Comparison of ENCODE assay signal across 20 cellular contexts in genomic region chr11:32772731-32773130, GRCh38. TPM values are rescaled to one million over a fixed set of nuclear protein-coding genes. Genes with fewer than 3 reads are reported as not detected.
DNase-seq lines count a peak whose midpoint lies in the region; ATAC-seq, FAIRE-seq and TF ChIP-seq lines count a peak whose summit lies in the region.
"Had no signal": no experiment of that assay in that cellular context is flagged by ENCODE, and none has a peak within 500 bp of the region (broad histone marks: within the 10 kb centered on the region; RNA-seq: fewer than 3 reads in every experiment).

No MANE protein-coding gene starts in this region.

- no peak overlapping the region for H3K4me3 Mint-ChIP-seq in stimulated activated naive B cell treated with anti-CD40 and anti-IgM and Interleukin-4, amounts not matched to agents 10 μg/mL and 1 μg/mL and 100 μg/mL, for 72 hours
- H3K4me3 Mint-ChIP-seq in T-cell = no peak overlapping the region
- H3K4me3 Mint-ChIP-seq: CD4-positive, alpha-beta T cell; GM23338 had no signal

- H3K14ac ChIP-seq in IMR-90 (replicated peaks; ENCODE audit: low read depth, low read length) = no peak overlapping the region

- H4K8ac ChIP-seq in IMR-90 (ENCODE audit: low read depth in 2 of 2, low read length in 2 of 2) = no peak overlapping the region

- BruUV-seq in IMR-90 (replicated peaks; lab: Mats Ljungman, UMichigan) (no TSS peak), GM12878 (replicated peaks; lab: Mats Ljungman, UMichigan) (no TSS peak)

- SMC1A ChIA-PET in GM12878 (lab: Charles Lee; ENCODE audit: uncharacterized antibody, unreplicated experiment) = no interaction called here

- no peak overlapping the region for H2AK9ac ChIP-seq in IMR-90 (replicated peaks; ENCODE audit: low read depth, low read length, poor library complexity)

- no peak overlapping the region for H2BK5ac ChIP-seq in IMR-90 (ENCODE audit: low read depth, low read length, poor library complexity, severe bottlenecking)

- no peak overlapping the region for H2BK15ac ChIP-seq in IMR-90 (ENCODE audit: low read depth, low read length)

- no peak overlapping the region for H3K27ac Mint-ChIP-seq in stimulated activated naive B cell treated with anti-CD40 and anti-IgM and Interleukin-4, amounts not matched to agents 10 μg/mL and 1 μg/mL and 100 μg/mL, for 72 hours
- no peak overlapping the region for H3K27ac Mint-ChIP-seq in T-cell
- H3K27ac Mint-ChIP-seq: CD4-positive, alpha-beta T cell; GM23338 had no signal

- POLR2A ChIA-PET in IMR-90 (lab: Charles Lee; ENCODE audit: unreplicated experiment) = no interaction called here
- POLR2A ChIA-PET in GM12878 (lab: Charles Lee) = no interaction called here
- POLR2A ChIA-PET in T-cell (lab: Charles Lee) = no interaction called here

- TF ChIP-seq EP300 in GM12878 (IDR thresholded peaks at IDR 0.05; ENCODE audit: borderline replicate concordance in 1 of 2, control insufficient read depth in 1 of 2, low read depth in 2 of 2, low read length in 2 of 2) = no peak

- CTCF ChIA-PET in IMR-90 (lab: Yijun Ruan, JAX) = no interaction called here
- CTCF ChIA-PET in GM12878 (lab: Yijun Ruan, JAX) = interaction anchor here (0.6 to 1.7 kb wide), 3 partner anchors 21 to 208 kb away, joined by 3 to 7 read pairs (median 6); no protein-coding TSS in a partner anchor
- CTCF ChIA-PET in T-cell (lab: Charles Lee) = no interaction called here

- no peak overlapping the region for H2BK120ac ChIP-seq in IMR-90 (ENCODE audit: low read depth, low read length)

- no peak overlapping the region for H3K18ac ChIP-seq in IMR-90 (ENCODE audit: low read depth, low read length)

- no peaks in the 10 kb centered on the region for H3K36me3 Mint-ChIP-seq in stimulated activated naive B cell treated with anti-CD40 and anti-IgM and Interleukin-4, amounts not matched to agents 10 μg/mL and 1 μg/mL and 100 μg/mL, for 72 hours
- no peaks in the 10 kb centered on the region for H3K36me3 Mint-ChIP-seq in T-cell

- H3K27me3 Mint-ChIP-seq in stimulated activated naive B cell treated with anti-CD40 and anti-IgM and Interleukin-4, amounts not matched to agents 10 μg/mL and 1 μg/mL and 100 μg/mL, for 72 hours = no peaks in the 10 kb centered on the region
- no peaks in the 10 kb centered on the region for H3K27me3 Mint-ChIP-seq in T-cell
- H3K27me3 Mint-ChIP-seq: CD4-positive, alpha-beta T cell had no signal

- no peaks in the 10 kb centered on the region for H3K9me3 ChIP-seq in IMR-90 (ENCODE audit: control insufficient read depth, insufficient read depth, low read length)
- no peaks in the 10 kb centered on the region for H3K9me3 ChIP-seq in GM12878 (replicated peaks; ENCODE audit: control insufficient read depth, insufficient read depth, low read length)
- H3K9me3 ChIP-seq in prostate gland = no peaks in the 10 kb centered on the region
- H3K9me3 ChIP-seq: Caco-2 had no signal

- ATAC-seq in IMR-90 (ENCODE audit: low read depth) (no peak), GM12878 (no peak), T-cell (replicated peaks in 1 of 4) (no peak)
- peak; percentile 31 to 54 for ATAC-seq in stimulated activated naive B cell treated with anti-CD40 and anti-IgM and Interleukin-4, amounts not matched to agents 10 μg/mL and 1 μg/mL and 100 μg/mL, for 72 hours (replicated peaks)
- ATAC-seq: GM23338 had no signal

- H3K27ac ChIP-seq in IMR-90 (ENCODE audit: insufficient read depth, low read length) (no peak overlapping the region), GM12878 (ENCODE audit: control insufficient read depth, insufficient read depth) (no peak overlapping the region), prostate gland (no peak overlapping the region)
- H3K27ac ChIP-seq: C4-2B, KMS-11 had no signal

- H4K5ac ChIP-seq in IMR-90 (ENCODE audit: low read depth, low read length) = no peak overlapping the region

- TF ChIP-seq POLR2A in IMR-90 (IDR thresholded peaks at IDR 0.05; ENCODE audit: low read depth, low read length) (no peak), GM12878 (IDR thresholded peaks at IDR 0.05; ENCODE audit: low read depth, low read length) (no peak), prostate gland (IDR thresholded peaks at IDR 0.05) (no peak)

- H2BK20ac ChIP-seq in IMR-90 (ENCODE audit: low read depth, low read length) = no peak overlapping the region

- no peaks in the 10 kb centered on the region for H3K79me2 ChIP-seq in GM12878 (ENCODE audit: control insufficient read depth, insufficient read depth, low read length)

- H3K9ac ChIP-seq in IMR-90 (ENCODE audit: low read depth, low read length) (no peak overlapping the region), GM12878 (ENCODE audit: control insufficient read depth, insufficient read depth, low read length) (no peak overlapping the region)
- H3K9ac ChIP-seq: KMS-11 had no signal

- RAD21 ChIA-PET in GM12878 (lab: Charles Lee; ENCODE audit: unreplicated experiment) = no interaction called here

- H2AK5ac ChIP-seq in IMR-90 (ENCODE audit: low read depth, low read length) = no peak overlapping the region

- dilution Hi-C loops in IMR-90 (cut with HindIII; ENCODE audit: low sequenced_read_pairs, unreplicated experiment) = no loop called here

- peaks cover 0 to 1% of the 10 kb centered on the region in 2 donors for H3K9me3 Mint-ChIP-seq in stimulated activated naive B cell treated with anti-CD40 and anti-IgM and Interleukin-4, amounts not matched to agents 10 μg/mL and 1 μg/mL and 100 μg/mL, for 72 hours
- H3K9me3 Mint-ChIP-seq in T-cell = no peaks in the 10 kb centered on the region
- H3K9me3 Mint-ChIP-seq: CD4-positive, alpha-beta T cell had no signal

- no peak overlapping the region for H3K4ac ChIP-seq in IMR-90 (ENCODE audit: low read depth, low read length)

- H3K23ac ChIP-seq in IMR-90 (ENCODE audit: low read depth, low read length) = no peak overlapping the region

- TF ChIP-seq RAD21 in IMR-90 (IDR thresholded peaks at IDR 0.05; ENCODE audit: low read length) = no peak
- TF ChIP-seq RAD21 in GM12878 (IDR thresholded peaks at IDR 0.05; ENCODE audit: insufficient read depth, low read depth, low read length) = no peak

- H3K79me1 ChIP-seq in IMR-90 (ENCODE audit: low read depth in 1 of 2, low read length in 2 of 2) = no peaks in the 10 kb centered on the region

- H4K91ac ChIP-seq in IMR-90 (ENCODE audit: insufficient read depth, low read depth, low read length) = no peak overlapping the region

- no peak overlapping the region for H3K4me3 ChIP-seq in IMR-90 (ENCODE audit: insufficient read depth, low read depth, low read length)
- no peak overlapping the region for H3K4me3 ChIP-seq in GM12878
- H3K4me3 ChIP-seq in prostate gland = no peak overlapping the region
- H3K4me3 ChIP-seq: GM23338 had no signal

- H3K27me3 ChIP-seq in IMR-90 (ENCODE audit: control insufficient read depth, insufficient read depth, low read length) (no peaks in the 10 kb centered on the region), GM12878 (replicated peaks in 1 of 2; ENCODE audit: control insufficient read depth in 2 of 2, insufficient read depth in 2 of 2, low read length in 1 of 2) (no peaks in the 10 kb centered on the region), prostate gland (replicated peaks; ENCODE audit: insufficient read depth) (no peaks in the 10 kb centered on the region)

- TF ChIP-seq CTCF in IMR-90 (conservative IDR thresholded peaks at IDR 0.05; ENCODE audit: low read depth, low read length) (no peak), GM12878 (IDR thresholded peaks at IDR 0.05 in 2 of 3, conservative IDR thresholded peaks at IDR 0.05 in 1 of 3; ENCODE audit: control insufficient read depth in 2 of 3, extremely low read depth in 1 of 3, insufficient read depth in 1 of 3, low read depth in 3 of 3, low read length in 3 of 3) (no peak), prostate gland (IDR thresholded peaks at IDR 0.05) (no peak)

- no peak overlapping the region for H3K56ac ChIP-seq in IMR-90 (ENCODE audit: extremely low read depth, insufficient read depth, low read length)

- no peaks in the 10 kb centered on the region for H3K4me1 ChIP-seq in IMR-90 (ENCODE audit: control insufficient read depth, insufficient read depth, low read length)
- H3K4me1 ChIP-seq in GM12878 (ENCODE audit: control insufficient read depth, insufficient read depth, low read length) = no peaks in the 10 kb centered on the region
- no peaks in the 10 kb centered on the region for H3K4me1 ChIP-seq in prostate gland (replicated peaks)
- H3K4me1 ChIP-seq: Caco-2 had no signal

- H3K9me1 ChIP-seq in IMR-90 (ENCODE audit: insufficient read depth, low read length) = no peaks in the 10 kb centered on the region

- H4K20me1 ChIP-seq in IMR-90 (ENCODE audit: insufficient read depth, low read length) (no peaks in the 10 kb centered on the region), GM12878 (ENCODE audit: control insufficient read depth, insufficient read depth) (no peaks in the 10 kb centered on the region)

- in situ Hi-C loops in IMR-90 (cut with MboI; ENCODE audit: low sequenced_read_pairs) (no loop called here), GM12878 (cut with MboI) (no loop called here)

- intact Hi-C loops in IMR-90 (cut with micrococcal nuclease) = no loop called here
- intact Hi-C loops in GM12878 (cut with micrococcal nuclease; ENCODE audit: unreplicated experiment) = no loop called here
- intact Hi-C loops in prostate gland (cut with DNase I) = no loop called here

- H3K36me3 ChIP-seq in IMR-90 (ENCODE audit: control insufficient read depth, insufficient read depth, low read length) (no peaks in the 10 kb centered on the region), GM12878 (ENCODE audit: control insufficient read depth in 2 of 2, insufficient read depth in 2 of 2, low read length in 1 of 2) (no peaks in the 10 kb centered on the region), prostate gland (no peaks in the 10 kb centered on the region)

- DNase-seq in GM18507 (ENCODE audit: extremely low spot score, insufficient read length, low read depth) (no peak), IMR-90 (no peak), GM12878 (ENCODE audit: low read depth, low spot score) (no peak), NCI-H1436 (lab: John Stamatoyannopoulos, UW) (no peak), prostate gland (ENCODE audit: low spot score) (no peak), T-cell (no peak)
- no peak for DNase-seq in stimulated activated naive B cell treated with anti-CD40 and anti-IgM and Interleukin-4, amounts not matched to agents 10 μg/mL and 1 μg/mL and 100 μg/mL, for 72 hours
- DNase-seq: AML-193; Caco-2; CD4-positive, alpha-beta T cell; HCEC 1CT had no signal

- FAIRE-seq in GM18507 (lab: Jason Lieb, UNC) (peak; percentile 21), GM12878 (lab: Jason Lieb, UNC) (no peak)
- FAIRE-seq: A204.1, D721Med, G401.6, H54, HTR-8/SVneo had no signal

- no peak overlapping the region for H2AFZ ChIP-seq in IMR-90 (replicated peaks; ENCODE audit: low read length, poor library complexity)
- no peak overlapping the region for H2AFZ ChIP-seq in GM12878 (ENCODE audit: control insufficient read depth, low read depth, low read length)
- H2AFZ ChIP-seq: GM23338 had no signal

- peaks cover 10 to 23% of the 10 kb centered on the region in 2 donors for H3K4me1 Mint-ChIP-seq in stimulated activated naive B cell treated with anti-CD40 and anti-IgM and Interleukin-4, amounts not matched to agents 10 μg/mL and 1 μg/mL and 100 μg/mL, for 72 hours
- H3K4me1 Mint-ChIP-seq in T-cell = peaks cover 11 to 12% (median 11%) of the 10 kb centered on the region in 3 donors

- H3K4me2 ChIP-seq in IMR-90 (ENCODE audit: low read depth, low read length) = no peak overlapping the region
- H3K4me2 ChIP-seq in GM12878 (ENCODE audit: control insufficient read depth, insufficient read depth) = no peak overlapping the region
- H3K4me2 ChIP-seq: GM23338, KMS-11 had no signal

RNA-seq across cellular contexts. Expression of gene CCDC73, which starts 21.7 kb away (rescaled TPM):
- total RNA-seq in IMR-90 (2012; rRNA removed) (not detected in 2 replicates), GM12878 (2014; rRNA removed) (0.16 and 0.23 TPM in 2 replicates), GM12878 (2014; rRNA removed; fragmentation: Illumina TruSeq; extraction: Trizol) (0.27 and 0.78 TPM in 2 replicates), GM12878 (2021) (0.05 and 0.11 TPM in 2 replicates), prostate gland (1 to 10 TPM in 1 of 2 donors, under 1 TPM in 1; 0.09 to 2.7 TPM), T-cell (not detected)
- polyA plus RNA-seq in IMR-90 (2012; rRNA removed) (not detected in 2 replicates), GM12878 (2011; rRNA removed) (0.16 and 0.32 TPM in 2 replicates), GM12878 (2014; fragmentation: Illumina TruSeq; extraction: Trizol) (0.10 TPM in 1 of 2 replicates, not detected in the other), GM12878 (2014; fragmentation: Nextera tagmentation; extraction: Ambion mirVana) (under 1 TPM; 0.11 to 0.57 TPM), GM12878 (2014; rRNA removed) (0.05 and 0.09 TPM in 2 replicates), GM12878 (2016; fragmentation: Nextera tagmentation; extraction: Ambion mirVana) (under 1 TPM; 0.05 to 0.20 TPM)
- not detected in 2 replicates for polyA plus RNA-seq in IMR-90 (2012; cell fraction: cytosol; rRNA removed)
- polyA plus RNA-seq in IMR-90 (2012; cell fraction: nucleus; rRNA removed; ENCODE audit: low replicate concordance) = not detected in 2 replicates
- 0.46 and 0.78 TPM in 2 replicates for total RNA-seq in GM12878 (2013; cell fraction: nucleolus; rRNA removed)
- polyA plus RNA-seq in GM12878 (2011; ENCODE audit: low read depth) = 0.08 TPM
- 0.03 and 0.05 TPM in 2 replicates for polyA plus RNA-seq in GM12878 (2011; cell fraction: cytosol; rRNA removed)
- polyA plus RNA-seq in GM12878 (2011; cell fraction: nucleus; rRNA removed) = 0.12 and 0.18 TPM in 2 replicates
- 0.10 and 0.24 TPM in 2 replicates for polyA plus RNA-seq in GM12878 (2012)
- 0.07 and 0.10 TPM in 2 replicates for polyA minus RNA-seq in GM12878 (2011; rRNA and poly(A)+ RNA removed)
- not detected in 2 replicates for polyA minus RNA-seq in GM12878 (2011; cell fraction: cytosol; rRNA and poly(A)+ RNA removed)
- 0.24 and 0.38 TPM in 2 replicates for polyA minus RNA-seq in GM12878 (2011; cell fraction: nucleus; rRNA and poly(A)+ RNA removed)
- total RNA-seq: Caco-2; CD4-positive, alpha-beta T cell; GM23338 had no signal
- polyA plus RNA-seq: BJ had no signal

RNA-seq across cellular contexts. Expression of gene PRRG4, which starts 57.0 kb away (rescaled TPM):
- total RNA-seq in IMR-90 (2012; rRNA removed) (not detected in 2 replicates), GM12878 (2014; rRNA removed) (2.3 and 2.8 TPM in 2 replicates), GM12878 (2014; rRNA removed; fragmentation: Illumina TruSeq; extraction: Trizol) (2.5 and 2.6 TPM in 2 replicates), GM12878 (2021) (2.1 and 2.7 TPM in 2 replicates), prostate gland (10 to 100 TPM in 1 of 2 donors, 1 to 10 TPM in 1; 5.2 to 21.7 TPM), T-cell (under 1 TPM in 4 of 5 donors, not detected in 1; 0.03 to 0.09 (median 0.05) TPM)
- polyA plus RNA-seq in IMR-90 (2012; rRNA removed) (not detected in 2 replicates), GM12878 (2011; rRNA removed) (4.9 and 6.2 TPM in 2 replicates), GM12878 (2014; fragmentation: Illumina TruSeq; extraction: Trizol) (2.5 and 3.2 TPM in 2 replicates), GM12878 (2014; fragmentation: Nextera tagmentation; extraction: Ambion mirVana) (1 to 10 TPM; 1.0 to 1.1 TPM), GM12878 (2014; rRNA removed) (1.5 and 1.7 TPM in 2 replicates), GM12878 (2016; fragmentation: Nextera tagmentation; extraction: Ambion mirVana) (under 1 TPM; 0.55 to 0.63 TPM)
- not detected in 2 replicates for polyA plus RNA-seq in IMR-90 (2012; cell fraction: cytosol; rRNA removed)
- not detected in 2 replicates for polyA plus RNA-seq in IMR-90 (2012; cell fraction: nucleus; rRNA removed; ENCODE audit: low replicate concordance)
- total RNA-seq in GM12878 (2013; cell fraction: nucleolus; rRNA removed) = 3.3 and 3.5 TPM in 2 replicates
- polyA plus RNA-seq in GM12878 (2011; ENCODE audit: low read depth) = 0.52 TPM
- polyA plus RNA-seq in GM12878 (2011; cell fraction: cytosol; rRNA removed) = 2.4 and 2.7 TPM in 2 replicates
- polyA plus RNA-seq in GM12878 (2011; cell fraction: nucleus; rRNA removed) = 1.2 and 1.4 TPM in 2 replicates
- 0.81 and 0.88 TPM in 2 replicates for polyA plus RNA-seq in GM12878 (2012)
- 2.5 and 2.7 TPM in 2 replicates for polyA minus RNA-seq in GM12878 (2011; rRNA and poly(A)+ RNA removed)
- 1.1 and 2.2 TPM in 2 replicates for polyA minus RNA-seq in GM12878 (2011; cell fraction: cytosol; rRNA and poly(A)+ RNA removed)
- polyA minus RNA-seq in GM12878 (2011; cell fraction: nucleus; rRNA and poly(A)+ RNA removed) = 0.73 and 1.6 TPM in 2 replicates
- polyA plus RNA-seq: BJ had no signal

Comparison
In these comparisons a context has a peak if more than half of its experiments do, and no peak if none do; other contexts are left out.
1. ATAC-seq: peak in stimulated activated naive B cell treated with anti-CD40 and anti-IgM and Interleukin-4, amounts not matched to agents 10 μg/mL and 1 μg/mL and 100 μg/mL, for 72 hours (2 of 2); none in IMR-90 (single experiment), GM12878 (single experiment) and T-cell (0 of 4).